1 cellular context compared by ENCODE assay signal in genomic region chr5:73499187-73499586, GRCh38.
TF ChIP-seq lines count a peak whose summit lies in the region.

No MANE protein-coding gene starts in this region.

TF ChIP-seq in K562, 482 proteins besides CTCF, POLR2A, EP300 and RAD21:
- TF ChIP-seq PRDM10 (IDR thresholded peaks at IDR 0.05; ENCODE audit: partially characterized antibody) (peak; percentile 75), TSC22D4 (tag; IDR thresholded peaks at IDR 0.05) (no peak)
